In the genomic region with DNA sequence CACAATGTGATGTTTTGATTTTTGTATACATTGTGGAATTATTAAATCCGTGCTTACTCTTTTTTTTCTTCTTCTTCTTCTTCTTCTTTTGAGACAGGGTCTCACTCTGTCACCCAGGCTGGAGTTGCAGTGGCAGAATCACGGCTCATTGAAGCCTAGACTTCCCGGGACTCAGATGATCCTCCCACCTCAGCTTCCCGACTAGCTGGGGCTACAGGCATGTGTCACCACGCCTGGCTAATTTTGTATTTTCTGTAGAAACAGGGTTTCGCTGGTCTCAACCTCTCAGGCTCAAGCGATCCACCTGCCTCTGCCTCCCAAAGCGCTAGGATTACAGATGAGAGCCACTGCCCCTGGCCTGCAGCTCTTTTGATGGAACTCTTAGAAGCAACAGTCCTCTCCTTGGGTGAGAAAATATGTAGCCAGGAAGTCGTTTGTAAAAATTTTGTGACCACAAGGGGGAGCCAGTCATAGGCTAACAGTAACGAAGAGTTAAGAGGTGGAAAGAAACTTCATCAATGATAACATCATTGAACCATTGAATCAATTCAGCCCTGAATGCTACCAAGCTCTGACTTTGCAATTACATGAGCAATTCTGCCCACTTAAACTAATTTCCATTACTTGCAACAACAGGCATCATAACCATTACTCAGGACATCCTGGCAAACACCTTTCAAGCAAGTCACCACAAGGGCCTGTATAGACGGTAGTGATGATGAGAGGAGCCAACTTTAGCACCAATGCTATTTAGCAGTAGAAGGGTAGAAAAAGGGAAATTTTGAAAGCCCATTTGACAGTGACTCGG, we compare ENCODE assay signal across 8 cellular contexts. TPM values are rescaled to one million over a fixed set of nuclear protein-coding genes. Genes with fewer than 3 reads are reported as not detected.
DNase-seq lines count a peak whose midpoint lies in the region; ATAC-seq and TF ChIP-seq lines count a peak whose summit lies in the region.

No MANE protein-coding gene starts in this region.

- H3K27me3 Mint-ChIP-seq in activated CD4-positive, alpha-beta T cell treated with anti-CD3 and anti-CD28 coated beads for 36 hours: no peaks in the 10 kb centered on the region
- no peaks in the 10 kb centered on the region for H3K27me3 Mint-ChIP-seq in stimulated activated memory B cell treated with anti-CD40 and anti-IgM and Interleukin-4, amounts not matched to agents 10 μg/mL and 1 μg/mL and 100 μg/mL, for 72 hours

- H3K36me3 ChIP-seq in HAP-1 (replicated peaks): no peaks in the 10 kb centered on the region
- H3K36me3 ChIP-seq in lung (ENCODE audit: control insufficient read depth in 2 of 2, insufficient read depth in 2 of 2, low read length in 2 of 2): peaks cover 0 to 4% of the 10 kb centered on the region in 2 donors

- DNase-seq in G401 (ENCODE audit: low spot score): peak; percentile 87
- DNase-seq in HAP-1 (ENCODE audit: low spot score in 2 of 2): peak; percentile 65 to 82
- peak; percentile 11 for DNase-seq in NCI-H2081 treated with DMSO at 0.1 percent for 48 hours (lab: John Stamatoyannopoulos, UW)
- peak; percentile 77 for DNase-seq in activated CD4-positive, alpha-beta T cell treated with anti-CD3 and anti-CD28 coated beads for 36 hours
- peak; percentile 85 for DNase-seq in dermis blood vessel endothelial cell
- DNase-seq in lung (ENCODE audit: low spot score): peak; percentile 66

- 66 to 67% methylated on average over 12 of the region's 12 CpGs for WGBS in lung, 2 donors

- peak overlapping the region; percentile 35 for H3K27ac Mint-ChIP-seq in activated CD4-positive, alpha-beta T cell treated with anti-CD3 and anti-CD28 coated beads for 36 hours
- peak overlapping the region; percentile 83 for H3K27ac Mint-ChIP-seq in stimulated activated memory B cell treated with anti-CD40 and anti-IgM and Interleukin-4, amounts not matched to agents 10 μg/mL and 1 μg/mL and 100 μg/mL, for 72 hours

- H3K4me3 ChIP-seq in HAP-1 (no peak overlapping the region), lung (no peak overlapping the region)

- peaks cover 35% of the 10 kb centered on the region for H3K4me1 Mint-ChIP-seq in activated CD4-positive, alpha-beta T cell treated with anti-CD3 and anti-CD28 coated beads for 36 hours
- peaks cover 24% of the 10 kb centered on the region for H3K4me1 Mint-ChIP-seq in stimulated activated memory B cell treated with anti-CD40 and anti-IgM and Interleukin-4, amounts not matched to agents 10 μg/mL and 1 μg/mL and 100 μg/mL, for 72 hours

- peak; percentile 53 for TF ChIP-seq CTCF in lung (IDR thresholded peaks at IDR 0.05; ENCODE audit: control extremely low read depth, extremely low read depth)

- in situ Hi-C loops in G401 (cut with HindIII; ENCODE audit: low sequenced_read_pairs): no loop called here
- in situ Hi-C loops in HAP-1 (cut with MboI; ENCODE audit: low sequenced_read_pairs): no loop called here

- no peak overlapping the region for H3K27ac ChIP-seq in lung (ENCODE audit: low read depth in 1 of 2, low read length in 1 of 2)

- no peaks in the 10 kb centered on the region for H3K36me3 Mint-ChIP-seq in activated CD4-positive, alpha-beta T cell treated with anti-CD3 and anti-CD28 coated beads for 36 hours (ENCODE audit: low read depth)
- H3K36me3 Mint-ChIP-seq in stimulated activated memory B cell treated with anti-CD40 and anti-IgM and Interleukin-4, amounts not matched to agents 10 μg/mL and 1 μg/mL and 100 μg/mL, for 72 hours: no peaks in the 10 kb centered on the region

- intact Hi-C loops in activated CD4-positive, alpha-beta T cell treated with anti-CD3 and anti-CD28 coated beads for 36 hours (cut with DNase I, micrococcal nuclease): loop anchor here (1.0 to 5.0 kb wide), 6 partner anchors 24 to 198 kb away; a partner anchor contains a TSS

- peaks cover 25% of the 10 kb centered on the region for H3K4me1 ChIP-seq in HAP-1
- H3K4me1 ChIP-seq in lung (ENCODE audit: control insufficient read depth in 2 of 2, insufficient read depth in 2 of 2, low read length in 2 of 2): no peaks in the 10 kb centered on the region

- H3K9me3 ChIP-seq in HAP-1 (no peaks in the 10 kb centered on the region), lung (ENCODE audit: control insufficient read depth in 2 of 2, insufficient read depth in 1 of 2, low read length in 1 of 2) (no peaks in the 10 kb centered on the region)

- H3K4me3 Mint-ChIP-seq in activated CD4-positive, alpha-beta T cell treated with anti-CD3 and anti-CD28 coated beads for 36 hours: no peak overlapping the region
- H3K4me3 Mint-ChIP-seq in stimulated activated memory B cell treated with anti-CD40 and anti-IgM and Interleukin-4, amounts not matched to agents 10 μg/mL and 1 μg/mL and 100 μg/mL, for 72 hours: no peak overlapping the region

- H3K27me3 ChIP-seq in HAP-1 (ENCODE audit: low read depth) (no peaks in the 10 kb centered on the region), lung (ENCODE audit: control insufficient read depth, insufficient read depth) (no peaks in the 10 kb centered on the region)

- CTCF ChIA-PET in activated CD4-positive, alpha-beta T cell treated with anti-CD3 and anti-CD28 coated beads for 36 hours (lab: Charles Lee): interaction anchor here (0.6 to 7.6 kb wide), 51 partner anchors 8 to 1444 kb away, joined by 3 to 88 read pairs (median 4); a partner anchor contains a TSS

- POLR2A ChIA-PET in activated CD4-positive, alpha-beta T cell treated with anti-CD3 and anti-CD28 coated beads for 36 hours (lab: Charles Lee): interaction anchor here (0.7 to 1.2 kb wide), 2 partner anchors 68 to 95 kb away, joined by 3 to 4 read pairs; no protein-coding TSS in a partner anchor

- peak; percentile 64 for ATAC-seq in activated CD4-positive, alpha-beta T cell treated with anti-CD3 and anti-CD28 coated beads for 36 hours
- ATAC-seq in lung (ENCODE audit: insufficient read depth, low FRiP score) (peak; percentile 62), GM19467 (IDR thresholded peaks at IDR 0.05; ENCODE audit: unreplicated experiment) (no peak)
- peak; percentile 69 for ATAC-seq in stimulated activated memory B cell treated with anti-CD40 and anti-IgM and Interleukin-4, amounts not matched to agents 10 μg/mL and 1 μg/mL and 100 μg/mL, for 72 hours

- no peaks in the 10 kb centered on the region for H3K9me3 Mint-ChIP-seq in activated CD4-positive, alpha-beta T cell treated with anti-CD3 and anti-CD28 coated beads for 36 hours (ENCODE audit: low read depth)
- no peaks in the 10 kb centered on the region for H3K9me3 Mint-ChIP-seq in stimulated activated memory B cell treated with anti-CD40 and anti-IgM and Interleukin-4, amounts not matched to agents 10 μg/mL and 1 μg/mL and 100 μg/mL, for 72 hours

RNA-seq across cellular contexts. Expression of a gene that starts 16.7 kb away (rescaled TPM):
- 4.5 and 12.4 TPM in 2 replicates for total RNA-seq in G401 (2014; rRNA removed; shearing (Covaris generic))
- 10 to 100 TPM; 41.1 to 67.0 TPM for total RNA-seq in activated CD4-positive, alpha-beta T cell treated with anti-CD3 and anti-CD28 coated beads for 36 hours
- 19.1 and 31.3 TPM in 2 replicates for total RNA-seq in dermis blood vessel endothelial cell
- total RNA-seq in lung: 10 to 100 TPM; 41.6 to 46.0 TPM
- 10 to 100 TPM; 33.1 to 46.8 TPM for polyA plus RNA-seq in lung

Comparison
In these comparisons a context has a peak if more than half of its experiments do, and no peak if none do; other contexts are left out.
1. DNase-seq: peak in every context shown above with its lines; median percentile 87 in G401; 85 in dermis blood vessel endothelial cell; 77 in activated CD4-positive, alpha-beta T cell treated with anti-CD3 and anti-CD28 coated beads for 36 hours; 74 in HAP-1; 66 in lung; 11 in NCI-H2081 treated with DMSO at 0.1 percent for 48 hours.